ENCODE assay signal across 8 cellular contexts in the genomic region with DNA sequence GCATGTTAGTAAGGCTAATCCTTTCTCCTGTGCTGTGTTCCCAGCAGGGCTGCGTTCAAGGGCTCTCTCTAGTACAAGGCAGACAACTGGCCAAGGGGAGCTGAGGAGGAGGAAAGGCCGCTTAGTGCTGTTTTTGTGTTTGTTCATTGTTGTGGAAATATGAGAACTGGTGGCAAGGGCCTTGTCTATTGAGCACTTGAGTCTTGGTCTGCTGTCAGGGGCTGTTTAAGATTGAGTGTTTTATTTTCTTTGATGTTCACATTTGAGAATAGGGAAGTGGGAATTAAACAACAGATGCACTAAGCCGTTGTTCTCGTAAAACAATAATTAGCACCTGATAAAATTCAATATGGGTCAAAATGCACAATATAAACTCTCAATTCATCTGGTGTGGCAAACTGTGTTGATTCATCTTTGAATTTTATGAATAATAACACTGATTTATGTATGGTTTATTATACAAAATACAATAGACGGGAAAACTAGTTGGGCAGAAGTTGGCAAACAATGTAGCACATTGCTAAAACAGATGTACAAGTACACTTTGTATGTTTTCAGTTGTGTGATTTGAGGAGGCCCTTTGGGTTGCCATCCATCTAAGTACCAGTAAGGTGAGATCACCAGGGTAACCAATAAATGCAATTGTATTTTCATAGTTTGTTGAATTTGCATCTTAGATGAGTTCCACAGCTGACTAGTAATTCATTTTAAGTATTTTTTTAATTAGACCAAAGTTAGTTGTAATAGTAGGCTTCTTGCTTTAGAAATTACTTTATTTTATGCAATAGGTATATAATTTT.
A peak's percentile ranks its signal among the peaks of the same experiment; 100 is the strongest.
DNase-seq lines count a peak whose midpoint lies in the region; ATAC-seq and TF ChIP-seq lines count a peak whose summit lies in the region.

No MANE protein-coding gene starts in this region.

- WGBS in tibial nerve, 2 donors, result 61 to 62% methylated on average over 5 of the region's 5 CpGs

- H3K27ac ChIP-seq in cardiac muscle cell, result peak overlapping the region; percentile 71
- H3K27ac ChIP-seq in tibial nerve, result peak overlapping the region; percentile 3 to 78 (median 60)

- H3K36me3 ChIP-seq in cardiac muscle cell (no peaks in the 10 kb centered on the region), tibial nerve (peaks cover 0 to 8% (median 0%) of the 10 kb centered on the region in 3 donors)

- no peak for TF ChIP-seq POLR2A in tibial nerve (IDR thresholded peaks at IDR 0.05)

- intact Hi-C loops in Right ventricle myocardium superior (cut with DNase I), result no loop called here

- TF ChIP-seq CTCF in cardiac muscle cell (IDR thresholded peaks at IDR 0.05; ENCODE audit: low read depth, low read length) (no peak), tibial nerve (IDR thresholded peaks at IDR 0.05) (no peak)

- H3K27me3 ChIP-seq in cardiac muscle cell (no peaks in the 10 kb centered on the region), tibial nerve (no peaks in the 10 kb centered on the region)

- H3K9me3 ChIP-seq in cardiac muscle cell (ENCODE audit: low read depth), result no peaks in the 10 kb centered on the region
- H3K9me3 ChIP-seq in T-helper 17 cell (ENCODE audit: control insufficient read depth, low read length, poor library complexity, severe bottlenecking), result no peaks in the 10 kb centered on the region
- H3K9me3 ChIP-seq in tibial nerve, result peaks cover 0 to 6% (median 0%) of the 10 kb centered on the region in 4 donors

- H3K27ac Mint-ChIP-seq in T-helper 17 cell, result peak overlapping the region; percentile 29

- no peak for TF ChIP-seq EP300 in tibial nerve (IDR thresholded peaks at IDR 0.05)

- H3K4me1 ChIP-seq in cardiac muscle cell (ENCODE audit: low read depth), result peaks cover 30% of the 10 kb centered on the region
- peaks cover 0 to 13% (median 0%) of the 10 kb centered on the region in 4 donors for H3K4me1 ChIP-seq in tibial nerve

- H3K4me3 Mint-ChIP-seq in T-helper 17 cell, result no peak overlapping the region

- no peaks in the 10 kb centered on the region for H3K36me3 Mint-ChIP-seq in T-helper 17 cell (ENCODE audit: low read depth)

- peaks cover 8% of the 10 kb centered on the region for H3K4me1 Mint-ChIP-seq in T-helper 17 cell

- H3K4me3 ChIP-seq in cardiac muscle cell (no peak overlapping the region), tibial nerve (no peak overlapping the region)

- ATAC-seq in Right ventricle myocardium superior (ENCODE audit: poor library complexity) (no peak), HG03520 (IDR thresholded peaks at IDR 0.05; ENCODE audit: unreplicated experiment) (peak; percentile 27), T-helper 17 cell (peak; percentile 49), GM21447 (IDR thresholded peaks at IDR 0.05; ENCODE audit: unreplicated experiment) (no peak)

- no peaks in the 10 kb centered on the region for H3K27me3 Mint-ChIP-seq in T-helper 17 cell

- DNase-seq in cardiac muscle cell (ENCODE audit: low read depth in 1 of 2, low spot score in 1 of 2), result peak in 1 of 2 donors; percentile 48
- no peak for DNase-seq in Right ventricle myocardium superior
- DNase-seq in T-helper 17 cell, result no peak
- no peak for DNase-seq in tibial nerve (ENCODE audit: low spot score in 2 of 2)
- no peak for DNase-seq in NCI-H146 (lab: John Stamatoyannopoulos, UW)
- DNase-seq in RPMI8226, result no peak

Comparison
In these comparisons a context has a peak if more than half of its experiments do, and no peak if none do; other contexts are left out.
1. ATAC-seq: peak in HG03520 (single experiment) and T-helper 17 cell (single experiment); none in Right ventricle myocardium superior (single experiment) and GM21447 (single experiment).